Comparison of ENCODE assay signal across 2 cellular contexts in the genomic region with DNA sequence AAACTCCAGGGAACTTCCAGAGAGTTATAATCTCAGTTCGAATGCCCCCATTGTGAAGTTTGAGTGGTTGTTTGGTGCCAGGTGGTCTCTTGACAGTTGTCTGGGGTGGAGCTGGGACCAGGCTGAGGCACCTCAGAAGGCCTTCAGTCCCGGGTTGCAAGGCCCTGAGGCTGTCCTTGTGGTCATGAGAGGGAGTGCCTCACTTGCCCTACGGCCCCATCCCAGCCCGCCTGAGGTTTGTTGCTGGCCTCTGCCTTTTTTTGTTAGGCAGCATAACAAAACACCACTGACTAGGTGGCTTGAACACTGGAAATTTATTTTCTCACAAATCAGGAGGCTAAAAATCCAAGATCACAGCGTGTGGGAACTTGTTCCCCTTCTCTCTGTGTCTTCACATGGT.
TF ChIP-seq lines count a peak whose summit lies in the region.

No MANE protein-coding gene starts in this region.

TF ChIP-seq in IMR-90, 13 proteins besides CTCF, POLR2A, EP300 and RAD21 (continued from another document):
- TF ChIP-seq, protein P1, sequence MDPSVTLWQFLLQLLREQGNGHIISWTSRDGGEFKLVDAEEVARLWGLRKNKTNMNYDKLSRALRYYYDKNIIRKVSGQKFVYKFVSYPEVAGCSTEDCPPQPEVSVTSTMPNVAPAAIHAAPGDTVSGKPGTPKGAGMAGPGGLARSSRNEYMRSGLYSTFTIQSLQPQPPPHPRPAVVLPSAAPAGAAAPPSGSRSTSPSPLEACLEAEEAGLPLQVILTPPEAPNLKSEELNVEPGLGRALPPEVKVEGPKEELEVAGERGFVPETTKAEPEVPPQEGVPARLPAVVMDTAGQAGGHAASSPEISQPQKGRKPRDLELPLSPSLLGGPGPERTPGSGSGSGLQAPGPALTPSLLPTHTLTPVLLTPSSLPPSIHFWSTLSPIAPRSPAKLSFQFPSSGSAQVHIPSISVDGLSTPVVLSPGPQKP (IDR thresholded peaks at IDR 0.05; ENCODE audit: borderline replicate concordance, low read depth, low read length), result no peak
- TF ChIP-seq FOS (IDR thresholded peaks at IDR 0.05; ENCODE audit: low read depth, low read length) (no peak), BHLHE40 (IDR thresholded peaks at IDR 0.05; ENCODE audit: low read depth, low read length) (no peak), CHD1 (IDR thresholded peaks at IDR 0.05; ENCODE audit: low read depth, low read length) (no peak), NFE2L2 (IDR thresholded peaks at IDR 0.05; ENCODE audit: low read depth, low read length) (no peak), MXI1 (IDR thresholded peaks at IDR 0.05; ENCODE audit: borderline replicate concordance, low read depth, low read length) (no peak), MAZ (IDR thresholded peaks at IDR 0.05; ENCODE audit: borderline replicate concordance, low read depth, low read length) (no peak)

TF ChIP-seq in WTC11, 78 proteins besides CTCF, POLR2A, EP300 and RAD21 (continued from another document):
- TF ChIP-seq CDX4 (CRISPR knock-in tag; IDR thresholded peaks at IDR 0.05; ENCODE audit: borderline replicate concordance) (no peak), FOXJ3 (CRISPR knock-in tag; IDR thresholded peaks at IDR 0.05; ENCODE audit: borderline replicate concordance) (no peak), ZNF423 (CRISPR knock-in tag; IDR thresholded peaks at IDR 0.05) (no peak)
- TF ChIP-seq, protein P2, sequence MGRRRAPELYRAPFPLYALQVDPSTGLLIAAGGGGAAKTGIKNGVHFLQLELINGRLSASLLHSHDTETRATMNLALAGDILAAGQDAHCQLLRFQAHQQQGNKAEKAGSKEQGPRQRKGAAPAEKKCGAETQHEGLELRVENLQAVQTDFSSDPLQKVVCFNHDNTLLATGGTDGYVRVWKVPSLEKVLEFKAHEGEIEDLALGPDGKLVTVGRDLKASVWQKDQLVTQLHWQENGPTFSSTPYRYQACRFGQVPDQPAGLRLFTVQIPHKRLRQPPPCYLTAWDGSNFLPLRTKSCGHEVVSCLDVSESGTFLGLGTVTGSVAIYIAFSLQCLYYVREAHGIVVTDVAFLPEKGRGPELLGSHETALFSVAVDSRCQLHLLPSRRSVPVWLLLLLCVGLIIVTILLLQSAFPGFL (CRISPR knock-in tag; IDR thresholded peaks at IDR 0.05; ENCODE audit: borderline replicate concordance), result no peak
